18 cellular contexts compared by ENCODE assay signal in the genomic region with DNA sequence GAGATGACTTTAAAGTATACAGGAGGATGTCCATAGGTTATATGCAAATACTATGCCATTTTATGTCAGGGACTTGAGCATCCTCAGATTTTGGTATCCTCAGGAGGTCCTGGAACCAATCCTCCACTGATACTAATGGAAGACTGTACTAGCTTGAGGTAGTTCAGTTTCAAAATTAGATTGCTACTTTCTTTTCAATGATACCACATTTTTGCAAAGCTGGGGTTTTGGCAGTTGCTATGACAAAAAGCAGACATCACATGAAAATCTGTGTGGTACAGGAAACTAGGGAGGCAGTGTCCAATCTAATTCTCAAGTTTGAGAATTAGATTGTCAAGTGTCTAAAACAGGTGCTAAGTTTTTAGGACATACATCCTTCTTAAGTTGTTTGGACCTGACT. TPM values are rescaled to one million over a fixed set of nuclear protein-coding genes. Genes with fewer than 3 reads are reported as not detected.
DNase-seq lines count a peak whose midpoint lies in the region; ATAC-seq and TF ChIP-seq lines count a peak whose summit lies in the region.
"Had no signal": no experiment of that assay in that cellular context is flagged by ENCODE, and none has a peak within 500 bp of the region (broad histone marks: within the 10 kb centered on the region; RNA-seq: fewer than 3 reads in every experiment).

No MANE protein-coding gene starts in this region.

- H3K4me1 Mint-ChIP-seq in stimulated activated naive CD8-positive, alpha-beta T cell treated with anti-CD3 and anti-CD28 coated beads, Interleukin-15, amount 100 ng/mL, for 72 hours, result peaks cover 14% of the 10 kb centered on the region
- peaks cover 10 to 22% of the 10 kb centered on the region in 2 donors for H3K4me1 Mint-ChIP-seq in natural killer cell

- H3K27me3 Mint-ChIP-seq in stimulated activated naive CD8-positive, alpha-beta T cell treated with anti-CD3 and anti-CD28 coated beads, Interleukin-15, amount 100 ng/mL, for 72 hours, result no peaks in the 10 kb centered on the region
- no peaks in the 10 kb centered on the region for H3K27me3 Mint-ChIP-seq in natural killer cell (ENCODE audit: low read depth in 2 of 2)
- H3K27me3 Mint-ChIP-seq: B cell had no signal

- no peak overlapping the region for H3K4me3 ChIP-seq in SK-N-SH (ENCODE audit: low read depth in 2 of 2, low read length in 1 of 2)
- no peak overlapping the region for H3K4me3 ChIP-seq in mesendoderm (ENCODE audit: low read length)
- H3K4me3 ChIP-seq in vagina, result no peak overlapping the region
- H3K4me3 ChIP-seq: BLaER1 treated with 17β-estradiol and CSF1 and Interleukin-3, amounts not matched to agents 10 nM and 100 nM had no signal

- no peaks in the 10 kb centered on the region for H3K27me3 ChIP-seq in SK-N-SH (ENCODE audit: insufficient read depth)
- no peaks in the 10 kb centered on the region for H3K27me3 ChIP-seq in mesendoderm (ENCODE audit: insufficient read depth, low read length, poor library complexity)
- no peaks in the 10 kb centered on the region for H3K27me3 ChIP-seq in vagina
- H3K27me3 ChIP-seq: BLaER1 treated with 17β-estradiol and CSF1 and Interleukin-3, amounts not matched to agents 10 nM and 100 nM had no signal

- TF ChIP-seq POLR2A in vagina (IDR thresholded peaks at IDR 0.05), result no peak

- H3K9me3 Mint-ChIP-seq in stimulated activated naive CD8-positive, alpha-beta T cell treated with anti-CD3 and anti-CD28 coated beads, Interleukin-15, amount 100 ng/mL, for 72 hours, result peaks cover 7 to 15% of the 10 kb centered on the region in 2 donors
- peaks cover 0 to 8% of the 10 kb centered on the region in 2 donors for H3K9me3 Mint-ChIP-seq in natural killer cell

- peaks cover 6% of the 10 kb centered on the region for H3K79me1 ChIP-seq in mesendoderm (ENCODE audit: low read length)

- H2AFZ ChIP-seq in SK-N-SH (ENCODE audit: low read depth), result no peak overlapping the region

- H3K9ac ChIP-seq in SK-N-SH (no peak overlapping the region), mesendoderm (ENCODE audit: low read length) (no peak overlapping the region)
- H3K9ac ChIP-seq: BLaER1 treated with 17β-estradiol and CSF1 and Interleukin-3, amounts not matched to agents 10 nM and 100 nM had no signal

- no peak overlapping the region for H2BK5ac ChIP-seq in mesendoderm (ENCODE audit: low read length)

- POLR2A ChIA-PET in SK-N-SH (lab: Yijun Ruan, JAX), result no interaction called here

- H4K8ac ChIP-seq in mesendoderm (ENCODE audit: low read depth, low read length), result no peak overlapping the region

- H3K4me3 Mint-ChIP-seq in stimulated activated naive CD8-positive, alpha-beta T cell treated with anti-CD3 and anti-CD28 coated beads, Interleukin-15, amount 100 ng/mL, for 72 hours, result no peak overlapping the region
- no peak overlapping the region for H3K4me3 Mint-ChIP-seq in natural killer cell
- H3K4me3 Mint-ChIP-seq: B cell; CD8-positive, alpha-beta T cell; HFFc6 had no signal

- H3K36me3 Mint-ChIP-seq in natural killer cell, result peaks cover 16% of the 10 kb centered on the region

- H3K4me1 ChIP-seq in SK-N-SH (ENCODE audit: control insufficient read depth in 1 of 2, insufficient read depth in 2 of 2, low read depth in 1 of 2, low read length in 1 of 2) (no peaks in the 10 kb centered on the region; a peak in 2 of 4 replicates), mesendoderm (ENCODE audit: control insufficient read depth, low read depth, low read length) (no peaks in the 10 kb centered on the region), vagina (peaks cover 31% of the 10 kb centered on the region)
- H3K4me1 ChIP-seq: BLaER1 treated with 17β-estradiol and CSF1 and Interleukin-3, amounts not matched to agents 10 nM and 100 nM had no signal

- CTCF ChIA-PET in SK-N-SH (lab: Yijun Ruan, JAX), result interaction anchor here (1.4 kb wide), 1 partner anchor 263 kb away, joined by 3 read pairs; no protein-coding TSS in a partner anchor

- peaks cover 12% of the 10 kb centered on the region for H3F3A ChIP-seq in SK-N-SH (replicated peaks; ENCODE audit: insufficient read depth)

- no peak overlapping the region for H2BK15ac ChIP-seq in mesendoderm (replicated peaks; ENCODE audit: low read depth)

- no peak overlapping the region for H3K4ac ChIP-seq in mesendoderm (ENCODE audit: low read depth, low read length)

- no peak overlapping the region for H2AK5ac ChIP-seq in mesendoderm (ENCODE audit: low read length)

- H4K20me1 ChIP-seq in SK-N-SH (ENCODE audit: insufficient read depth), result peaks cover 3% of the 10 kb centered on the region; the same call in 1 of the 2 replicates
- H4K20me1 ChIP-seq: BLaER1 treated with 17β-estradiol and CSF1 and Interleukin-3, amounts not matched to agents 10 nM and 100 nM had no signal

- ATAC-seq in stimulated activated naive CD8-positive, alpha-beta T cell treated with anti-CD3 and anti-CD28 coated beads, Interleukin-15, amount 100 ng/mL, for 72 hours, result peak; percentile 31
- no peak for ATAC-seq in stimulated activated naive CD8-positive, alpha-beta T cell treated with anti-CD3 and anti-CD28 coated beads, Interleukin-15, Interleukin-2, amounts not matched to agents 100 U/mL and 50 U/mL, for 24 hours
- ATAC-seq in natural killer cell, result peak in 2 of 3 donors; percentile 12 to 22
- ATAC-seq in GM18511 (IDR thresholded peaks at IDR 0.05; ENCODE audit: unreplicated experiment), result no peak
- ATAC-seq: CD8-positive, alpha-beta T cell; HCT116 had no signal

- H3K27ac ChIP-seq in SK-N-SH (ENCODE audit: low read depth in 2 of 2, low read length in 1 of 2) (no peak overlapping the region), mesendoderm (ENCODE audit: low read depth, low read length) (no peak overlapping the region), vagina (no peak overlapping the region)
- H3K27ac ChIP-seq: BLaER1 treated with 17β-estradiol and CSF1 and Interleukin-3, amounts not matched to agents 10 nM and 100 nM had no signal

- H3K56ac ChIP-seq in mesendoderm (ENCODE audit: low read length), result no peak overlapping the region

- H3K9me3 ChIP-seq in SK-N-SH (no peaks in the 10 kb centered on the region), vagina (no peaks in the 10 kb centered on the region)

- H3K23ac ChIP-seq in mesendoderm (ENCODE audit: low read length), result no peak overlapping the region

- H2BK120ac ChIP-seq in mesendoderm (ENCODE audit: low read depth, low read length), result no peak overlapping the region

- no peak for TF ChIP-seq RAD21 in SK-N-SH (IDR thresholded peaks at IDR 0.05; ENCODE audit: low read length)

- H3K36me3 ChIP-seq in SK-N-SH (replicated peaks in 1 of 2; ENCODE audit: control insufficient read depth in 1 of 2, insufficient read depth in 2 of 2, low read length in 1 of 2) (peaks cover 29 to 34% of the 10 kb centered on the region in 2 experiments), mesendoderm (ENCODE audit: control insufficient read depth, insufficient read depth, low read length) (no peaks in the 10 kb centered on the region), vagina (no peaks in the 10 kb centered on the region)

- intact Hi-C loops in natural killer cell (cut with micrococcal nuclease) (no loop called here), vagina (cut with DNase I) (no loop called here)

- TF ChIP-seq EP300 in SK-N-SH (IDR thresholded peaks at IDR 0.05; ENCODE audit: borderline replicate concordance in 1 of 2, low read depth in 1 of 2, low read length in 1 of 2), result no peak

- H3K4me2 ChIP-seq in SK-N-SH, result no peak overlapping the region
- no peak overlapping the region for H3K4me2 ChIP-seq in mesendoderm (ENCODE audit: low read length)
- H3K4me2 ChIP-seq: BLaER1 treated with 17β-estradiol and CSF1 and Interleukin-3, amounts not matched to agents 10 nM and 100 nM had no signal

- H4K5ac ChIP-seq in mesendoderm (ENCODE audit: low read length), result no peak overlapping the region

- TF ChIP-seq CTCF in SK-N-SH (IDR thresholded peaks at IDR 0.05) (no peak), natural killer cell (IDR thresholded peaks at IDR 0.05) (no peak), vagina (IDR thresholded peaks at IDR 0.05) (no peak)

- DNase-seq in stimulated activated naive CD8-positive, alpha-beta T cell treated with anti-CD3 and anti-CD28 coated beads, Interleukin-15, amount 100 ng/mL, for 72 hours, result no peak
- no peak for DNase-seq in stimulated activated naive CD8-positive, alpha-beta T cell treated with anti-CD3 and anti-CD28 coated beads, Interleukin-15, Interleukin-2, amounts not matched to agents 100 U/mL and 50 U/mL, for 24 hours
- DNase-seq in SK-N-SH, result no peak
- DNase-seq in natural killer cell, result no peak
- no peak for DNase-seq in mesendoderm
- no peak for DNase-seq in vagina (ENCODE audit: extremely low spot score in 2 of 2)
- DNase-seq: 8988T; Calu3; CD8-positive, alpha-beta T cell; DMS79 treated with DMSO at 0.1 percent for 48 hours; GF-D8; GOT3; H7; HFFc6 had no signal

- no peaks in the 10 kb centered on the region for H3K9me2 ChIP-seq in SK-N-SH

- no peak overlapping the region for H3K27ac Mint-ChIP-seq in stimulated activated naive CD8-positive, alpha-beta T cell treated with anti-CD3 and anti-CD28 coated beads, Interleukin-15, amount 100 ng/mL, for 72 hours
- H3K27ac Mint-ChIP-seq in natural killer cell, result no peak overlapping the region
- H3K27ac Mint-ChIP-seq: B cell; CD8-positive, alpha-beta T cell; HFFc6 had no signal

- H3K79me2 ChIP-seq in SK-N-SH (ENCODE audit: insufficient read depth) (peaks cover 100% of the 10 kb centered on the region), mesendoderm (ENCODE audit: control insufficient read depth, insufficient read depth, low read length) (peaks cover 10% of the 10 kb centered on the region)

- H3K18ac ChIP-seq in mesendoderm (ENCODE audit: low read length), result no peak overlapping the region

TF ChIP-seq in SK-N-SH, 30 proteins besides CTCF, POLR2A, EP300 and RAD21 (continues in another document):
- 0 out of 2 replicates have a peak, but pooled peaks have one; percentile 19 for TF ChIP-seq TCF12 (IDR thresholded peaks at IDR 0.05)
- TF ChIP-seq SMC3 (IDR thresholded peaks at IDR 0.05; ENCODE audit: low read depth, low read length), result no peak
- TF ChIP-seq FOXM1 (IDR thresholded peaks at IDR 0.05; ENCODE audit: low read depth), result no peak
- TF ChIP-seq MEF2A (IDR thresholded peaks at IDR 0.05; ENCODE audit: borderline replicate concordance, low read depth), result no peak

RNA-seq across cellular contexts. Expression of gene EHBP1, which starts 14.2 kb away (rescaled TPM):
- polyA plus RNA-seq in SK-N-SH (2012; rRNA removed), result 62.7 and 64.9 TPM in 2 replicates
- polyA plus RNA-seq in SK-N-SH (2012; cell fraction: cytosol; rRNA removed), result 81.3 and 99.6 TPM in 2 replicates
- polyA plus RNA-seq in SK-N-SH (2012; cell fraction: nucleus; rRNA removed), result 53.5 and 77.1 TPM in 2 replicates
- total RNA-seq in natural killer cell (10 to 100 TPM; 22.4 to 33.4 (median 28.3) TPM), vagina (97.7 TPM)
- 22.0 TPM for polyA plus RNA-seq in mesendoderm (2013, experiment 1 of 2)
- 21.4 TPM for polyA plus RNA-seq in mesendoderm (2013, experiment 2 of 2)

Comparison
In these comparisons a context has a peak if more than half of its experiments do, and no peak if none do; other contexts are left out.
1. ATAC-seq: peak in stimulated activated naive CD8-positive, alpha-beta T cell treated with anti-CD3 and anti-CD28 coated beads, Interleukin-15, amount 100 ng/mL, for 72 hours (single experiment) and natural killer cell (2 of 3); none in stimulated activated naive CD8-positive, alpha-beta T cell treated with anti-CD3 and anti-CD28 coated beads, Interleukin-15, Interleukin-2, amounts not matched to agents 100 U/mL and 50 U/mL, for 24 hours (single experiment) and GM18511 (single experiment).